ENCODE assay signal across 3 cellular contexts in the genomic region with DNA sequence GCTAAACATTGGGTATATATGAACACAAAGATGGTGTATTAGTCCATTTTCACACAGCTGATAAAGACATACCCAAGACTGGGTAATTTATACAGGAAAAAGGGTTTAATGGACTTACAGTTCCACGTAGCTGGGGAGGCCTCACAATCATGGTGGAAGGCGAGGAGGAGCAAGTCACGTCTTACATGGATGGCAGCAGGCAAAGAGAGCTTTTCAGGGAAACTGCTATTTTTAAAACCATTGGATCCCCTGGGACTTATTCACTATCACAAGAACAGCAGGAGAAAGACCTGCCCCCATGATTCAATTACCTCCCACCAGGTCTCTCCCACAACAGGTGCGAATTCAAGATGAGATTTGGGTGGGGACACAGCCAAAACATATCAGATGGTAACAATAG.
TF ChIP-seq lines count a peak whose summit lies in the region.

No MANE protein-coding gene starts in this region.

TF ChIP-seq in HEK293, 187 proteins besides CTCF, POLR2A, EP300 and RAD21:
- TF ChIP-seq ZNF146 (tag by site-specific recombination; IDR thresholded peaks at IDR 0.05), result 0 out of 2 replicates have a peak, but pooled peaks have one; percentile 1
TF ChIP-seq in HEK293: peak in this region for 1; not testable (repeated sequence) for 186.

TF ChIP-seq in K562, 482 proteins besides CTCF, POLR2A, EP300 and RAD21:
- TF ChIP-seq ZFP36 (IDR thresholded peaks at IDR 0.05; ENCODE audit: low read depth, low read length, partially characterized antibody) (peak; percentile 45), ZNF431 (CRISPR knock-in tag; IDR thresholded peaks at IDR 0.05) (peak; percentile 100), CBX3 (IDR thresholded peaks at IDR 0.05; ENCODE audit: borderline replicate concordance in 1 of 2, low read length in 2 of 2) (peak in 1 of 2 experiments; percentile 41; a peak in 1 of 3 replicates), TRIM24 (IDR thresholded peaks at IDR 0.05) (peak; percentile 41 to 53; a peak in 2 of 4 replicates), CBX5 (IDR thresholded peaks at IDR 0.05; ENCODE audit: borderline replicate concordance, low read depth) (peak; percentile 42; the same call in 1 of the 2 replicates), CBFA2T3 (IDR thresholded peaks at IDR 0.05) (peak; percentile 24; the same call in 1 of the 2 replicates), TRIM28 (IDR thresholded peaks at IDR 0.05) (peak; percentile 77)
- TF ChIP-seq, protein P1, sequence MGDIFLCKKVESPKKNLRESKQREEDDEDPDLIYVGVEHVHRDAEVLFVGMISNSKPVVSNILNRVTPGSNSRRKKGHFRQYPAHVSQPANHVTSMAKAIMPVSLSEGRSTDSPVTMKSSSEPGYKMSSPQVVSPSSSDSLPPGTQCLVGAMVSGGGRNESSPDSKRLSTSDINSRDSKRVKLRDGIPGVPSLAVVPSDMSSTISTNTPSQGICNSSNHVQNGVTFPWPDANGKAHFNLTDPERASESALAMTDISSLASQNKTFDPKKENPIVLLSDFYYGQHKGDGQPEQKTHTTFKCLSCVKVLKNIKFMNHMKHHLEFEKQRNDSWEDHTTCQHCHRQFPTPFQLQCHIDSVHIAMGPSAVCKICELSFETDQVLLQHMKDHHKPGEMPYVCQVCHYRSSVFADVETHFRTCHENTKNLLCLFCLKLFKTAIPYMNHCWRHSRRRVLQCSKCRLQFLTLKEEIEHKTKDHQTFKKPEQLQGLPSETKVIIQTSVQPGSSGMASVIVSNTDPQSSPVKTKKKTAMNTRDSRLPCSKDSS (IDR thresholded peaks at IDR 0.05; ENCODE audit: low read depth, partially characterized antibody), result peak; percentile 68

TF ChIP-seq in HepG2, 621 proteins besides CTCF, POLR2A, EP300 and RAD21:
- peak; percentile 95 for TF ChIP-seq ZNF431 (CRISPR knock-in tag; IDR thresholded peaks at IDR 0.05; ENCODE audit: borderline replicate concordance, low read depth)
